In genomic region chr10:27620425-27621397, GRCh38 we compare ENCODE assay signal across 14 cellular contexts.
DNase-seq lines count a peak whose midpoint lies in the region; ATAC-seq, FAIRE-seq and TF ChIP-seq lines count a peak whose summit lies in the region.
"Had no signal": no experiment of that assay in that cellular context is flagged by ENCODE, and none has a peak within 500 bp of the region (broad histone marks: within the 10 kb centered on the region; RNA-seq: fewer than 3 reads in every experiment).

No MANE protein-coding gene starts in this region.

- H3K27ac ChIP-seq in coronary artery (peak overlapping the region; percentile 64 to 83), keratinocyte (ENCODE audit: control insufficient read depth, insufficient read depth, low read length) (no peak overlapping the region), stomach smooth muscle (ENCODE audit: low read length) (peak overlapping the region; percentile 11)
- H3K27ac ChIP-seq: right lobe of liver had no signal

- ATAC-seq in GM18498 (IDR thresholded peaks at IDR 0.05; ENCODE audit: unreplicated experiment), result no peak
- no peak for ATAC-seq in HG02763 (IDR thresholded peaks at IDR 0.05; ENCODE audit: unreplicated experiment)
- ATAC-seq: right lobe of liver had no signal

- H3K4me3 ChIP-seq in coronary artery (peak overlapping the region; percentile 37), keratinocyte (ENCODE audit: control insufficient read depth in 2 of 3, extremely low read depth in 1 of 3, insufficient read depth in 2 of 3, low read depth in 1 of 3, low read length in 3 of 3) (no peak overlapping the region), stomach smooth muscle (ENCODE audit: low read length in 2 of 2) (peak overlapping the region; percentile 21 to 47)
- H3K4me3 ChIP-seq: right lobe of liver had no signal

- H3K9me1 ChIP-seq in keratinocyte (ENCODE audit: control insufficient read depth, extremely low read depth, insufficient read depth, low read length), result no peaks in the 10 kb centered on the region

- no peak for FAIRE-seq in keratinocyte (lab: Jason Lieb, UNC)
- FAIRE-seq: GM12892, HTR-8/SVneo had no signal

- H3K9ac ChIP-seq in keratinocyte (ENCODE audit: control insufficient read depth, extremely low read depth, insufficient read depth, low read length) (no peak overlapping the region), stomach smooth muscle (ENCODE audit: low read length in 2 of 2) (no peak overlapping the region)

- DNase-seq in GM04503 (ENCODE audit: low read depth), result peak; percentile 99
- no peak for DNase-seq in coronary artery (ENCODE audit: low spot score)
- no peak for DNase-seq in keratinocyte (ENCODE audit: low read depth, low spot score)
- DNase-seq in 8988T, result no peak
- DNase-seq in activated CD4-positive, alpha-beta T cell treated with anti-CD3 and anti-CD28 coated beads for 4 hours, result no peak
- DNase-seq: NCI-H2029 treated with DMSO at 0.1 percent for 48 hours; right lobe of liver; stimulated activated CD8-positive, alpha-beta memory T cell treated with anti-CD3 and anti-CD28 coated beads, Interleukin-4, amount 100 ng/mL, for 48 hours; T-helper 1 cell had no signal

- H3K36me3 ChIP-seq in keratinocyte (ENCODE audit: control insufficient read depth in 2 of 2, extremely low read depth in 1 of 2, insufficient read depth in 2 of 2, low read length in 2 of 2) (no peaks in the 10 kb centered on the region), stomach smooth muscle (ENCODE audit: control insufficient read depth in 2 of 2, insufficient read depth in 2 of 2, low read length in 2 of 2) (no peaks in the 10 kb centered on the region)
- H3K36me3 ChIP-seq: right lobe of liver had no signal

- TF ChIP-seq CTCF in coronary artery (IDR thresholded peaks at IDR 0.05) (no peak), keratinocyte (optimal IDR thresholded peaks at IDR 0.05 in 1 of 3, IDR thresholded peaks at IDR 0.05 in 1 of 3, conservative IDR thresholded peaks at IDR 0.05 in 1 of 3; ENCODE audit: extremely low read depth in 1 of 3, insufficient read depth in 2 of 3, low read length in 3 of 3) (no peak)

- dilution Hi-C loops in keratinocyte (cut with MboI; ENCODE audit: extremely low pct_ligation_motif_present, low sequenced_read_pairs), result no loop called here

- no peaks in the 10 kb centered on the region for H4K20me1 ChIP-seq in keratinocyte (ENCODE audit: control insufficient read depth, extremely low read depth, insufficient read depth, low read length)

- no peak overlapping the region for H2AFZ ChIP-seq in keratinocyte (ENCODE audit: control insufficient read depth, low read length)

- H3K4me1 ChIP-seq in keratinocyte (ENCODE audit: control insufficient read depth, extremely low read depth, insufficient read depth, low read length), result peaks cover 4% of the 10 kb centered on the region
- peaks cover 7% of the 10 kb centered on the region for H3K4me1 ChIP-seq in stomach smooth muscle (ENCODE audit: control insufficient read depth, insufficient read depth, low read length)
- H3K4me1 ChIP-seq: right lobe of liver had no signal

- H3K79me2 ChIP-seq in keratinocyte (ENCODE audit: control insufficient read depth, insufficient read depth, low read length), result no peaks in the 10 kb centered on the region

- H3K9me3 ChIP-seq in keratinocyte (ENCODE audit: control insufficient read depth, low read depth, low read length) (no peaks in the 10 kb centered on the region), stomach smooth muscle (ENCODE audit: control insufficient read depth in 2 of 2, low read length in 2 of 2) (no peaks in the 10 kb centered on the region)
- H3K9me3 ChIP-seq: right lobe of liver had no signal

- H3K4me2 ChIP-seq in keratinocyte (ENCODE audit: control insufficient read depth, extremely low read depth, insufficient read depth, low read depth, low read length), result peak overlapping the region; percentile 17

- no peaks in the 10 kb centered on the region for H3K27me3 ChIP-seq in keratinocyte (ENCODE audit: control insufficient read depth, extremely low read depth, insufficient read depth, low read length)
- H3K27me3 ChIP-seq in stomach smooth muscle (ENCODE audit: control insufficient read depth in 1 of 2, insufficient read depth in 2 of 2, low read length in 2 of 2), result no peaks in the 10 kb centered on the region
- H3K27me3 ChIP-seq: right lobe of liver had no signal

Comparison
In these comparisons a context has a peak if more than half of its experiments do, and no peak if none do; other contexts are left out.
1. H3K4me3 ChIP-seq: peak in coronary artery (single experiment) and stomach smooth muscle (2 of 2); none in keratinocyte (0 of 3).